Comparison of ENCODE assay signal across 19 cellular contexts in genomic region chr5:97388794-97389193, GRCh38.
"Had no signal": no experiment of that assay in that cellular context is flagged by ENCODE, and none has a peak within 500 bp of the region (broad histone marks: within the 10 kb centered on the region; RNA-seq: fewer than 3 reads in every experiment).

No MANE protein-coding gene starts in this region.

- H3K9me3 ChIP-seq: suprapubic skin had no signal

- H3K27ac Mint-ChIP-seq: activated naive CD4-positive, alpha-beta T cell treated with anti-CD3 and anti-CD28 coated beads, Interleukin-2, amount 50 U/mL, for 72 hours; endodermal cell; natural killer cell treated with Interleukin-12 subunit alpha and Interleukin-12 subunit beta and Interleukin-15 and Interleukin-18, amount 100 ng/mL, for 72 hours; type B pancreatic cell had no signal

- H3K36me3 ChIP-seq: sigmoid colon, suprapubic skin had no signal

- H3K4me1 Mint-ChIP-seq: endodermal cell had no signal

- H3K4me1 ChIP-seq: sigmoid colon, suprapubic skin had no signal

- H3K4me3 Mint-ChIP-seq: endodermal cell; natural killer cell treated with Interleukin-12 subunit alpha and Interleukin-12 subunit beta and Interleukin-15 and Interleukin-18, amount 100 ng/mL, for 72 hours; type B pancreatic cell had no signal

- H3K4me3 ChIP-seq: sigmoid colon, suprapubic skin had no signal

- H3K27me3 ChIP-seq: sigmoid colon, suprapubic skin had no signal

- H3K9me3 Mint-ChIP-seq: activated naive CD4-positive, alpha-beta T cell treated with anti-CD3 and anti-CD28 coated beads, Interleukin-2, amount 50 U/mL, for 72 hours; natural killer cell treated with Interleukin-12 subunit alpha and Interleukin-12 subunit beta and Interleukin-15 and Interleukin-18, amount 100 ng/mL, for 72 hours; type B pancreatic cell had no signal

- H3K27me3 Mint-ChIP-seq: natural killer cell treated with Interleukin-12 subunit alpha and Interleukin-12 subunit beta and Interleukin-15 and Interleukin-18, amount 100 ng/mL, for 72 hours; type B pancreatic cell had no signal

- DNase-seq: activated CD4-positive, alpha-beta T cell treated with anti-CD3 and anti-CD28 coated beads, Interleukin-2, amount 50 U/mL, for 4 hours; activated T-cell treated with anti-CD3 and anti-CD28 coated beads, Interleukin-2, amount 50 U/mL, for 1 hour; amygdala; dermis blood vessel endothelial cell; endodermal cell; foreskin melanocyte; head of caudate nucleus; islet precursor cell; mammary epithelial cell; occipital lobe; sigmoid colon; stimulated activated CD4-positive, alpha-beta T cell treated with anti-CD3 and anti-CD28 coated beads, Interleukin-12 subunit alpha, Interleukin-12 subunit beta, amount 100 ng/mL, for 4 hours; stimulated activated CD4-positive, alpha-beta T cell treated with anti-CD3 and anti-CD28 coated beads, Interleukin-2, amount 100 ng/mL, for 48 hours; stimulated activated naive CD4-positive, alpha-beta T cell treated with Interleukin-2 at 50 U/mL for 16 hours; T-helper 2 cell had no signal

- H3K36me3 Mint-ChIP-seq: activated naive CD4-positive, alpha-beta T cell treated with anti-CD3 and anti-CD28 coated beads, Interleukin-2, amount 50 U/mL, for 72 hours; natural killer cell treated with Interleukin-12 subunit alpha and Interleukin-12 subunit beta and Interleukin-15 and Interleukin-18, amount 100 ng/mL, for 72 hours; type B pancreatic cell had no signal

- H3K27ac ChIP-seq: sigmoid colon, suprapubic skin had no signal
